In the genomic region with DNA sequence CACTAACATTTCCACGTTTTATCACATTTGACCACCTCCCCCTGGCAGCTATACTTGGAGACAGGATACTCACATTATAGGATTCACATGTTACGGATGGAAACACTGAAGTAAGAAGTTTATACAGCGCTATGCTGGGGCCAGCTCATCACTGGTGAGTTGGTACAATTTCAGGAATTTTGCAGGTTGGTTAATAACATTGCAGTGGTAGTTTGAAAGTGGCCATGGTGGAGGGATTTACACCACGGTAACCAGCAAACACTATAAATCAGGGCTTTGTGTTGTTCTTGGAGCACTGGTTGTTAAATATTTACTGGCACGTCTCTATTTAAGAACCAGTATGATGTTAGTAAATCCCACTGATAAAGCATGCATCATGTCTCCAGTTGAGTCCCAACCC, we compare ENCODE assay signal across 13 cellular contexts.
DNase-seq lines count a peak whose midpoint lies in the region; ATAC-seq lines count a peak whose summit lies in the region.
"Had no signal": no experiment of that assay in that cellular context is flagged by ENCODE, and none has a peak within 500 bp of the region (broad histone marks: within the 10 kb centered on the region; RNA-seq: fewer than 3 reads in every experiment).

No MANE protein-coding gene starts in this region.

- H3K4me3 ChIP-seq in aorta (ENCODE audit: low read length in 2 of 2) = no peak overlapping the region
- H3K4me3 ChIP-seq: BLaER1 treated with 17β-estradiol and CSF1 and Interleukin-3, amounts not matched to agents 10 nM and 100 nM; GM12878 had no signal

- WGBS in aorta, 2 donors = 50 to 54% methylated on average over 5 of the region's 5 CpGs

- H3K27me3 ChIP-seq in aorta (ENCODE audit: control insufficient read depth in 1 of 2, insufficient read depth in 2 of 2, low read length in 1 of 2) = no peaks in the 10 kb centered on the region
- H3K27me3 ChIP-seq: BLaER1 treated with 17β-estradiol and CSF1 and Interleukin-3, amounts not matched to agents 10 nM and 100 nM had no signal

- DNase-seq in EL = peak; percentile 17
- DNase-seq in astrocyte of the hippocampus (ENCODE audit: low read depth, low spot score) = peak; percentile 58
- peak; percentile 69 for DNase-seq in left kidney (ENCODE audit: low read depth, low spot score)
- DNase-seq in aorta = no peak
- no peak for DNase-seq in Right ventricle myocardium inferior (ENCODE audit: missing footprints)
- DNase-seq in NK-92 (lab: John Stamatoyannopoulos, UW; ENCODE audit: unreplicated experiment) = no peak
- DNase-seq: NCI-H2107, NCI-H226, NCI-H526 had no signal

- no peaks in the 10 kb centered on the region for H3K9me3 ChIP-seq in aorta (ENCODE audit: control insufficient read depth, low read length)

- H3K4me1 ChIP-seq in aorta (ENCODE audit: control insufficient read depth in 1 of 2, insufficient read depth in 2 of 2, low read length in 2 of 2) = no peaks in the 10 kb centered on the region

- no peak overlapping the region for H3K27ac ChIP-seq in aorta (ENCODE audit: low read depth in 1 of 2, low read length in 2 of 2)
- H3K27ac ChIP-seq: BLaER1 treated with 17β-estradiol and CSF1 and Interleukin-3, amounts not matched to agents 10 nM and 100 nM had no signal

- no peaks in the 10 kb centered on the region for H3K36me3 ChIP-seq in aorta (ENCODE audit: control insufficient read depth in 1 of 2, insufficient read depth in 2 of 2, low read length in 1 of 2)
- H3K36me3 ChIP-seq: BLaER1 treated with 17β-estradiol and CSF1 and Interleukin-3, amounts not matched to agents 10 nM and 100 nM had no signal

- intact Hi-C loops in aorta (cut with DNase I) = no loop called here
- intact Hi-C loops in Right ventricle myocardium inferior (cut with DNase I) = no loop called here

- ATAC-seq in aorta (ENCODE audit: low FRiP score) (peak; percentile 5), Right ventricle myocardium inferior (no peak), HG03196 (IDR thresholded peaks at IDR 0.05; ENCODE audit: unreplicated experiment) (no peak)
- ATAC-seq: GM12878, HCT116 had no signal

Comparison
In these comparisons a context has a peak if more than half of its experiments do, and no peak if none do; other contexts are left out.
1. DNase-seq: peak in EL (single experiment), astrocyte of the hippocampus (single experiment) and left kidney (single experiment); none in aorta (0 of 2), Right ventricle myocardium inferior (single experiment) and NK-92 (single experiment).